Comparison of ENCODE assay signal across 26 cellular contexts in genomic region chr1:226510453-226510852, GRCh38. TPM values are rescaled to one million over a fixed set of nuclear protein-coding genes. Genes with fewer than 3 reads are reported as not detected.
DNase-seq lines count a peak whose midpoint lies in the region; ATAC-seq and TF ChIP-seq lines count a peak whose summit lies in the region.
"Had no signal": no experiment of that assay in that cellular context is flagged by ENCODE, and none has a peak within 500 bp of the region (broad histone marks: within the 10 kb centered on the region; RNA-seq: fewer than 3 reads in every experiment).

No MANE protein-coding gene starts in this region.

- CTCF ChIA-PET in HEK293T (lab: Yijun Ruan, JAX) = no interaction called here

- no peak overlapping the region for H3K4me3 ChIP-seq in coronary artery
- H3K4me3 ChIP-seq: BLaER1 treated with 17β-estradiol and CSF1 and Interleukin-3, amounts not matched to agents 10 nM and 100 nM; lung; suprapubic skin had no signal

- DNase-seq in NCI-H524 (lab: John Stamatoyannopoulos, UW) = peak; percentile 26 to 66
- no peak for DNase-seq in NCI-H524 treated with DMSO at 0.1 percent for 48 hours (lab: John Stamatoyannopoulos, UW)
- DNase-seq in NCI-H2171 (lab: John Stamatoyannopoulos, UW) = peak; percentile 15
- peak; percentile 7 for DNase-seq in coronary artery (ENCODE audit: low spot score)
- DNase-seq in renal cortical epithelial cell (ENCODE audit: low read depth) = peak; percentile 3
- no peak for DNase-seq in HEK293T (ENCODE audit: extremely low spot score)
- no peak for DNase-seq in erythroblast (lab: John Stamatoyannopoulos, UW)
- no peak for DNase-seq in foreskin keratinocyte
- DNase-seq: activated CD4-positive, alpha-beta T cell treated with anti-CD3 and anti-CD28 coated beads, Interleukin-2, amount 10 ng/mL, durations not matched to agents 24 days and 14 days; activated CD8-positive, alpha-beta memory T cell treated with anti-CD3 and anti-CD28 coated beads, Interleukin-2, amount 50 U/mL, for 48 hours; activated gamma-delta T cell treated with Interleukin-2 at 50 U/mL for 16 hours; anterior cingulate cortex; glutamatergic neuron; Karpas-422; NCI-H1417 treated with DMSO at 0.1 percent for 48 hours; NCI-H226; NK-92 treated with Interleukin-12 subunit alpha and Interleukin-12 subunit beta, amount 100 ng/mL, for 24 hours; RPMI8226; small intestine; stimulated activated CD4-positive, alpha-beta T cell treated with anti-CD3 and anti-CD28 coated beads, Interleukin-4, amount 100 ng/mL, for 4 hours; SW 1271 had no signal

- peaks cover 25% of the 10 kb centered on the region for H3K27me3 ChIP-seq in foreskin keratinocyte
- H3K27me3 ChIP-seq: BLaER1 treated with 17β-estradiol and CSF1 and Interleukin-3, amounts not matched to agents 10 nM and 100 nM had no signal

- TF ChIP-seq CTCF in coronary artery (IDR thresholded peaks at IDR 0.05) = no peak
- no peak for TF ChIP-seq CTCF in foreskin keratinocyte (conservative IDR thresholded peaks at IDR 0.05)

- TF ChIP-seq POLR2A in erythroblast (IDR thresholded peaks at IDR 0.05; ENCODE audit: low read length) = no peak

- no peaks in the 10 kb centered on the region for H3K4me1 ChIP-seq in foreskin keratinocyte
- H3K4me1 ChIP-seq: BLaER1 treated with 17β-estradiol and CSF1 and Interleukin-3, amounts not matched to agents 10 nM and 100 nM; suprapubic skin had no signal

- no peak for ATAC-seq in foreskin keratinocyte

- H3K27ac ChIP-seq in coronary artery = no peak overlapping the region
- no peak overlapping the region for H3K27ac ChIP-seq in foreskin keratinocyte
- H3K27ac ChIP-seq: 22Rv1; BLaER1 treated with 17β-estradiol and CSF1 and Interleukin-3, amounts not matched to agents 10 nM and 100 nM; suprapubic skin had no signal

- POLR2A ChIA-PET in HEK293T (lab: Yijun Ruan, JAX) = no interaction called here

TF ChIP-seq in HEK293T, 16 proteins besides CTCF, POLR2A, EP300 and RAD21:
- TF ChIP-seq BHLHE40 (IDR thresholded peaks at IDR 0.05; ENCODE audit: borderline replicate concordance) (no peak), TARDBP (IDR thresholded peaks at IDR 0.05) (no peak), ARNT (IDR thresholded peaks at IDR 0.05) (no peak), FOXA1 (IDR thresholded peaks at IDR 0.05) (no peak), CTBP1 (IDR thresholded peaks at IDR 0.05; ENCODE audit: borderline replicate concordance) (no peak), ZNF384 (IDR thresholded peaks at IDR 0.05) (no peak), LEF1 (IDR thresholded peaks at IDR 0.05; ENCODE audit: borderline replicate concordance) (no peak), NFRKB (IDR thresholded peaks at IDR 0.05) (no peak), FOXK2 (IDR thresholded peaks at IDR 0.05) (no peak), L3MBTL2 (conservative IDR thresholded peaks at IDR 0.05) (no peak), SUZ12 (IDR thresholded peaks at IDR 0.05) (no peak), PKNOX1 (IDR thresholded peaks at IDR 0.05) (no peak), HDGF (IDR thresholded peaks at IDR 0.05; ENCODE audit: borderline replicate concordance) (no peak), FOXM1 (IDR thresholded peaks at IDR 0.05; ENCODE audit: borderline replicate concordance) (no peak)

RNA-seq across cellular contexts. Expression of gene STUM, which starts 38.1 kb away (rescaled TPM):
- total RNA-seq in renal cortical epithelial cell (0.45 TPM in 1 of 2 replicates, not detected in the other), foreskin keratinocyte (not detected in 2 replicates)
- polyA plus RNA-seq in foreskin keratinocyte = not detected in 2 replicates
- total RNA-seq: activated CD4-positive, alpha-beta T cell treated with anti-CD3 and anti-CD28 coated beads, Interleukin-2, amount 10 ng/mL, durations not matched to agents 24 days and 14 days; HT-29 had no signal

Comparison
In these comparisons a context has a peak if more than half of its experiments do, and no peak if none do; other contexts are left out.
1. DNase-seq: peak in NCI-H524 (2 of 2), NCI-H2171 (single experiment), coronary artery (single experiment) and renal cortical epithelial cell (single experiment); none in NCI-H524 treated with DMSO at 0.1 percent for 48 hours (single experiment), HEK293T (single experiment), erythroblast (0 of 2) and foreskin keratinocyte (0 of 2).